10 cellular contexts compared by ENCODE assay signal in genomic region chr6:4010682-4011081, GRCh38.
DNase-seq lines count a peak whose midpoint lies in the region; ATAC-seq, FAIRE-seq and TF ChIP-seq lines count a peak whose summit lies in the region.
"Had no signal": no experiment of that assay in that cellular context is flagged by ENCODE, and none has a peak within 500 bp of the region (broad histone marks: within the 10 kb centered on the region; RNA-seq: fewer than 3 reads in every experiment).

No MANE protein-coding gene starts in this region.

- TF ChIP-seq CTCF in bronchial epithelial cell (IDR thresholded peaks at IDR 0.05; ENCODE audit: insufficient read depth, low read length, severe bottlenecking) (no peak), type B pancreatic cell (conservative IDR thresholded peaks at IDR 0.05) (no peak)

- H3K27ac Mint-ChIP-seq in type B pancreatic cell: peak overlapping the region; percentile 31

- no peaks in the 10 kb centered on the region for H3K27me3 Mint-ChIP-seq in type B pancreatic cell

- FAIRE-seq in bronchial epithelial cell (lab: Jason Lieb, UNC): no peak

- no peak for DNase-seq in left ventricle myocardium superior
- no peak for DNase-seq in Right ventricle myocardium superior
- DNase-seq in NOMO-1 treated with DMSO at 0.1 percent for 48 hours (lab: John Stamatoyannopoulos, UW; ENCODE audit: unreplicated experiment): peak; percentile 23
- peak; percentile 42 for DNase-seq in bronchial epithelial cell (ENCODE audit: low read depth)
- DNase-seq in type B pancreatic cell (ENCODE audit: extremely low spot score, unreplicated experiment): no peak
- no peak for DNase-seq in NCI-H1092 (lab: John Stamatoyannopoulos, UW)

- H3K36me3 Mint-ChIP-seq in type B pancreatic cell: peaks cover 25% of the 10 kb centered on the region

- no peaks in the 10 kb centered on the region for H3K9me3 Mint-ChIP-seq in type B pancreatic cell
- H3K9me3 Mint-ChIP-seq: activated naive CD4-positive, alpha-beta T cell treated with anti-CD3 and anti-CD28 coated beads, Interleukin-2, amount 50 U/mL, for 72 hours had no signal

- intact Hi-C loops in left ventricle myocardium superior (cut with micrococcal nuclease) (no loop called here), Right ventricle myocardium superior (cut with DNase I) (no loop called here)

- no peaks in the 10 kb centered on the region for H3K36me3 ChIP-seq in bronchial epithelial cell (ENCODE audit: control insufficient read depth, insufficient read depth, low read length)

- peak; percentile 28 for ATAC-seq in left ventricle myocardium superior
- ATAC-seq in Right ventricle myocardium superior (ENCODE audit: poor library complexity): no peak
- ATAC-seq in HG03565 (IDR thresholded peaks at IDR 0.05; ENCODE audit: unreplicated experiment): no peak
- no peak for ATAC-seq in GM18870 (IDR thresholded peaks at IDR 0.05; ENCODE audit: unreplicated experiment)

- peaks cover 26% of the 10 kb centered on the region for H3K4me1 Mint-ChIP-seq in type B pancreatic cell (ENCODE audit: unreplicated experiment)

- H3K27me3 ChIP-seq in bronchial epithelial cell (ENCODE audit: control insufficient read depth, insufficient read depth, low read length): no peaks in the 10 kb centered on the region
- H3K27me3 ChIP-seq: tibial nerve had no signal

- H3K4me3 Mint-ChIP-seq in type B pancreatic cell: no peak overlapping the region

- no peak overlapping the region for H3K4me3 ChIP-seq in bronchial epithelial cell (ENCODE audit: low read depth, low read length)
- H3K4me3 ChIP-seq: tibial nerve had no signal

Comparison
In these comparisons a context has a peak if more than half of its experiments do, and no peak if none do; other contexts are left out.
1. DNase-seq: peak in NOMO-1 treated with DMSO at 0.1 percent for 48 hours (single experiment) and bronchial epithelial cell (single experiment); none in left ventricle myocardium superior (single experiment), Right ventricle myocardium superior (single experiment), type B pancreatic cell (single experiment) and NCI-H1092 (single experiment).